12 cellular contexts compared by ENCODE assay signal in the genomic region with DNA sequence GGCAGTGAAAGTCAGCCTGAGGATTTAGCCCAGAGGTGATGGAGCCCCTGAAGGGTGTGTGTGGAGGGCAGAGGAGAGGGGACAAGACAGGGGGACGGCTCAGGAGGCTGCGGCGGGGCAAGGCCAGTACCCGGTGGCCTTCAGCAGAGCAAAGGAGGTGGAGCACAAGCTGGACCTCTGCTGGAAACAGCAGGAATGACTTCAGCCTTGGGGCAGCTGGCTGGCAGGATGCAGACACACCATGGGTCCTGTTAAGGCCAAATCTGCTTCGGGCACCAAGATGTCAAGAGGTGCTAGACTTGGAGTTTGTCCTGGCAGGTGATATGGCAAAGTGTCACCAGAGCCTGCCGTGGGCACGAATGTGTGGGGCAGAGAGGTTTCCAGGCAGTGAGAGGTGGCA.
A peak's percentile ranks its signal among the peaks of the same experiment; 100 is the strongest.
DNase-seq lines count a peak whose midpoint lies in the region; ATAC-seq, FAIRE-seq and TF ChIP-seq lines count a peak whose summit lies in the region.
"Had no signal": no experiment of that assay in that cellular context is flagged by ENCODE, and none has a peak within 500 bp of the region (broad histone marks: within the 10 kb centered on the region; RNA-seq: fewer than 3 reads in every experiment).

No MANE protein-coding gene starts in this region.

- POLR2A ChIA-PET in activated naive CD8-positive, alpha-beta T cell treated with anti-CD3 and anti-CD28 coated beads, Interleukin-2, amount 10 ng/mL, durations not matched to agents 7 days and 5 days (lab: Charles Lee) = interaction anchor here (1.2 kb wide), 1 partner anchor 14 kb away, joined by 3 read pairs; no protein-coding TSS in a partner anchor

- peaks cover 84% of the 10 kb centered on the region for H3K4me1 Mint-ChIP-seq in stimulated activated naive CD8-positive, alpha-beta T cell treated with anti-CD3 and anti-CD28 coated beads, Interleukin-15, Interleukin-2, amounts not matched to agents 100 ng/mL and 50 ng/mL, for 24 hours (ENCODE audit: low read depth)
- peaks cover 72% of the 10 kb centered on the region for H3K4me1 Mint-ChIP-seq in activated naive CD8-positive, alpha-beta T cell treated with anti-CD3 and anti-CD28 coated beads, Interleukin-2, amount 10 ng/mL, durations not matched to agents 7 days and 5 days
- H3K4me1 Mint-ChIP-seq in memory B cell = peaks cover 61% of the 10 kb centered on the region

- DNase-seq in stimulated activated naive CD8-positive, alpha-beta T cell treated with anti-CD3 and anti-CD28 coated beads, Interleukin-15, Interleukin-2, amounts not matched to agents 100 U/mL and 50 U/mL, for 24 hours = no peak
- no peak for DNase-seq in activated naive CD8-positive, alpha-beta T cell treated with anti-CD3 and anti-CD28 coated beads, Interleukin-2, amount 10 ng/mL, durations not matched to agents 7 days and 5 days
- DNase-seq in memory B cell (ENCODE audit: low spot score in 2 of 2) (no peak), vagina (ENCODE audit: extremely low spot score in 2 of 2) (no peak), GM12891 (ENCODE audit: insufficient read length, low spot score) (no peak), foreskin melanocyte (no peak)
- DNase-seq: activated CD8-positive, alpha-beta memory T cell treated with anti-CD3 and anti-CD28 coated beads, Interleukin-2, amount 50 U/mL, for 4 hours; Caco-2; NCI-H446 had no signal

- no peak for FAIRE-seq in GM12891 (lab: Jason Lieb, UNC)

- peaks cover 39% of the 10 kb centered on the region for H3K4me1 ChIP-seq in vagina
- H3K4me1 ChIP-seq: Caco-2, SJSA1 had no signal

- intact Hi-C loops in vagina (cut with DNase I) = no loop called here

- peak overlapping the region; percentile 38 for H3K27ac ChIP-seq in vagina
- H3K27ac ChIP-seq: SJSA1 had no signal

- TF ChIP-seq CTCF in vagina (IDR thresholded peaks at IDR 0.05) = no peak

- H3K9me3 Mint-ChIP-seq in stimulated activated naive CD8-positive, alpha-beta T cell treated with anti-CD3 and anti-CD28 coated beads, Interleukin-15, Interleukin-2, amounts not matched to agents 100 ng/mL and 50 ng/mL, for 24 hours = no peaks in the 10 kb centered on the region
- no peaks in the 10 kb centered on the region for H3K9me3 Mint-ChIP-seq in activated naive CD8-positive, alpha-beta T cell treated with anti-CD3 and anti-CD28 coated beads, Interleukin-2, amount 10 ng/mL, durations not matched to agents 7 days and 5 days
- no peaks in the 10 kb centered on the region for H3K9me3 Mint-ChIP-seq in memory B cell

- H3K9me3 ChIP-seq in vagina = no peaks in the 10 kb centered on the region
- H3K9me3 ChIP-seq: Caco-2, SJSA1 had no signal

- H3K36me3 ChIP-seq in vagina = peaks cover 0 to 14% of the 10 kb centered on the region in 2 donors
- H3K36me3 ChIP-seq: SJSA1 had no signal

- no peaks in the 10 kb centered on the region for H3K27me3 Mint-ChIP-seq in stimulated activated naive CD8-positive, alpha-beta T cell treated with anti-CD3 and anti-CD28 coated beads, Interleukin-15, Interleukin-2, amounts not matched to agents 100 ng/mL and 50 ng/mL, for 24 hours
- H3K27me3 Mint-ChIP-seq in activated naive CD8-positive, alpha-beta T cell treated with anti-CD3 and anti-CD28 coated beads, Interleukin-2, amount 10 ng/mL, durations not matched to agents 7 days and 5 days = no peaks in the 10 kb centered on the region
- H3K27me3 Mint-ChIP-seq in memory B cell = no peaks in the 10 kb centered on the region

- peaks cover 76% of the 10 kb centered on the region for H3K36me3 Mint-ChIP-seq in stimulated activated naive CD8-positive, alpha-beta T cell treated with anti-CD3 and anti-CD28 coated beads, Interleukin-15, Interleukin-2, amounts not matched to agents 100 ng/mL and 50 ng/mL, for 24 hours (ENCODE audit: low read depth)
- H3K36me3 Mint-ChIP-seq in activated naive CD8-positive, alpha-beta T cell treated with anti-CD3 and anti-CD28 coated beads, Interleukin-2, amount 10 ng/mL, durations not matched to agents 7 days and 5 days = peaks cover 67% of the 10 kb centered on the region
- peaks cover 49% of the 10 kb centered on the region for H3K36me3 Mint-ChIP-seq in memory B cell

- ATAC-seq in stimulated activated naive CD8-positive, alpha-beta T cell treated with anti-CD3 and anti-CD28 coated beads, Interleukin-15, Interleukin-2, amounts not matched to agents 100 U/mL and 50 U/mL, for 24 hours = no peak
- ATAC-seq in activated naive CD8-positive, alpha-beta T cell treated with anti-CD3 and anti-CD28 coated beads, Interleukin-2, amount 10 ng/mL, durations not matched to agents 7 days and 5 days (ENCODE audit: low read depth) = no peak
- ATAC-seq in memory B cell (ENCODE audit: low read depth) (no peak), HG02610 (IDR thresholded peaks at IDR 0.05; ENCODE audit: unreplicated experiment) (no peak)

- peak overlapping the region; percentile 89 for H3K27ac Mint-ChIP-seq in stimulated activated naive CD8-positive, alpha-beta T cell treated with anti-CD3 and anti-CD28 coated beads, Interleukin-15, Interleukin-2, amounts not matched to agents 100 ng/mL and 50 ng/mL, for 24 hours
- H3K27ac Mint-ChIP-seq in activated naive CD8-positive, alpha-beta T cell treated with anti-CD3 and anti-CD28 coated beads, Interleukin-2, amount 10 ng/mL, durations not matched to agents 7 days and 5 days = peak overlapping the region; percentile 41
- H3K27ac Mint-ChIP-seq in memory B cell = peak overlapping the region; percentile 91

- no peak for TF ChIP-seq POLR2A in vagina (IDR thresholded peaks at IDR 0.05)
- TF ChIP-seq POLR2A in GM12891 (IDR thresholded peaks at IDR 0.05; ENCODE audit: low read depth, low read length) = no peak

- no peak overlapping the region for H3K4me3 ChIP-seq in vagina
- H3K4me3 ChIP-seq: SJSA1 had no signal

- H3K27me3 ChIP-seq in vagina = no peaks in the 10 kb centered on the region
- H3K27me3 ChIP-seq: SJSA1 had no signal

- peak overlapping the region; percentile 99 for H3K4me3 Mint-ChIP-seq in stimulated activated naive CD8-positive, alpha-beta T cell treated with anti-CD3 and anti-CD28 coated beads, Interleukin-15, Interleukin-2, amounts not matched to agents 100 ng/mL and 50 ng/mL, for 24 hours
- H3K4me3 Mint-ChIP-seq in activated naive CD8-positive, alpha-beta T cell treated with anti-CD3 and anti-CD28 coated beads, Interleukin-2, amount 10 ng/mL, durations not matched to agents 7 days and 5 days = peak overlapping the region; percentile 58
- peak overlapping the region; percentile 60 for H3K4me3 Mint-ChIP-seq in memory B cell

TF ChIP-seq in GM12891, 5 proteins besides CTCF, POLR2A, EP300 and RAD21:
- TF ChIP-seq SPI1 (IDR thresholded peaks at IDR 0.05; ENCODE audit: low read depth, low read length) = no peak
- TF ChIP-seq POLR2AphosphoS5 (IDR thresholded peaks at IDR 0.05; ENCODE audit: low read depth, low read length) = no peak
- TF ChIP-seq TAF1 (IDR thresholded peaks at IDR 0.05; ENCODE audit: low read depth, low read length) = no peak
- TF ChIP-seq PAX5 (IDR thresholded peaks at IDR 0.05; ENCODE audit: insufficient read depth, low read length, severe bottlenecking) = no peak
- no peak for TF ChIP-seq POU2F2 (IDR thresholded peaks at IDR 0.05; ENCODE audit: low read depth, low read length)

Comparison
In these comparisons a context has a peak if more than half of its experiments do, and no peak if none do; other contexts are left out.
1. H3K27ac Mint-ChIP-seq: peak in every context shown above with its lines; median percentile 91 in memory B cell; 89 in stimulated activated naive CD8-positive, alpha-beta T cell treated with anti-CD3 and anti-CD28 coated beads, Interleukin-15, Interleukin-2, amounts not matched to agents 100 ng/mL and 50 ng/mL, for 24 hours; 41 in activated naive CD8-positive, alpha-beta T cell treated with anti-CD3 and anti-CD28 coated beads, Interleukin-2, amount 10 ng/mL, durations not matched to agents 7 days and 5 days.